Comparison of ENCODE assay signal across 10 cellular contexts in the genomic region with DNA sequence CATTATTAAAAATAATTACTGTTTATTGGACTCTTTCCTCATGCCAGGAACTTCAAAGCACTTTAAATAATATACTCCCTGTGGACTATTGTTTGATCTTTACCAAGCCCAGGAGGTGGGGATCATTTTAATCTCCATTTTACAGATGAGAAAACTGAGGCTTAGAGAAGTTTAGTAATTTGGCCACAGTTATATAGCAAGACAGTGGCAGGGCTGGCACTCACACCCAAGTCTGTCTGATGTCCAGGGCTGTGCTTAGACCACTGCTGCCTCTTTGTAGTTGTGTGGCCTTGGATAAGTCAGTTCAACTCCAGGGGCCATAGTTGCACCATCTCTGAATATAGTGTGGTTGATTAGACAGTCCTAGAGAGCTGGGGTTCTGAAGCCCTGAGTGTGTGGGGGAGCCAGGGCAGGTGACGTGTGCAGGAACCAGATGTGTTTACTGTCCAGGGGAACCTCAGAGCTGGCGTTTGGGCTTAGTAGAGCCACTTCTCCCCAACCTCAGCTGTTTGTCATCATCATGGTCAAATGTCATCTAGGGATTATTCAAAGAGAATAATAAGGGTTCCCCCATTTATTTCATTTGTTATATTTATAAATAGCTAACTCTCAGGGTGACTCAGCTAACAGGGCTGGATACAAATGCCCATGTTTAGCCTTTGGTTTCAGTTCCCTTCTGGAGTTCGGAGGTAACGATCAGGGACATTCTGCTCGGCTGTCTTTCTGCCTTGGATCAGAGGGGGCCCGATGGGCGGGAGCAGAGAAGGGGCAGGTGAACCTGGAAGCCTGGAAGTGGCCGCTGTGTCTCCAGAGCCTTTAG.
DNase-seq lines count a peak whose midpoint lies in the region; ATAC-seq and TF ChIP-seq lines count a peak whose summit lies in the region.
"Had no signal": no experiment of that assay in that cellular context is flagged by ENCODE, and none has a peak within 500 bp of the region (broad histone marks: within the 10 kb centered on the region; RNA-seq: fewer than 3 reads in every experiment).

No MANE protein-coding gene starts in this region.

- H3K27me3 ChIP-seq in OCI-LY1 (ENCODE audit: insufficient read depth, low read length) (no peaks in the 10 kb centered on the region), stomach smooth muscle (ENCODE audit: control insufficient read depth in 1 of 2, insufficient read depth in 2 of 2, low read length in 2 of 2) (no peaks in the 10 kb centered on the region)

- no peaks in the 10 kb centered on the region for H3K9me2 ChIP-seq in OCI-LY1 (ENCODE audit: low read depth, low read length)

- H2AFZ ChIP-seq in OCI-LY1 (ENCODE audit: low read length) = no peak overlapping the region

- no peak overlapping the region for H3K4me3 ChIP-seq in OCI-LY1 (ENCODE audit: low read depth, low read length, poor library complexity, severe bottlenecking)
- H3K4me3 ChIP-seq in stomach smooth muscle (ENCODE audit: low read length in 2 of 2) = peak overlapping the region; percentile 41 to 64

- intact Hi-C loops in posterior vena cava (cut with DNase I) = loop anchor here in 1 of 2 donors (5.0 kb wide), 1 partner anchor 533 kb away; no protein-coding TSS in a partner anchor

- H3K9ac ChIP-seq in OCI-LY1 (ENCODE audit: low read length) = no peak overlapping the region
- H3K9ac ChIP-seq in stomach smooth muscle (ENCODE audit: low read length in 2 of 2) = peak overlapping the region; percentile 59 to 62

- H3F3A ChIP-seq in OCI-LY1 (ENCODE audit: insufficient read depth, low read length) = no peaks in the 10 kb centered on the region

- H3K79me2 ChIP-seq in OCI-LY1 (ENCODE audit: insufficient read depth, low read length) = no peaks in the 10 kb centered on the region

- DNase-seq in SKM-1 treated with dmso at 0.1 percent for 144 hours (lab: John Stamatoyannopoulos, UW; ENCODE audit: unreplicated experiment) (peak; percentile 16), SKM-1 (lab: John Stamatoyannopoulos, UW; ENCODE audit: unreplicated experiment) (no peak), middle frontal gyrus (ENCODE audit: extremely low spot score, low spot score) (no peak), posterior vena cava (ENCODE audit: low spot score) (no peak)
- no peak for DNase-seq in activated naive CD4-positive, alpha-beta T cell treated with Interleukin-2 at 50 U/mL for 16 hours
- DNase-seq: NCI-H82 had no signal

- peak; percentile 79 for ATAC-seq in HG02938 (IDR thresholded peaks at IDR 0.05; ENCODE audit: unreplicated experiment)

- H3K9me3 ChIP-seq in OCI-LY1 (ENCODE audit: low read length) = no peaks in the 10 kb centered on the region
- no peaks in the 10 kb centered on the region for H3K9me3 ChIP-seq in stomach smooth muscle (ENCODE audit: control insufficient read depth in 2 of 2, low read length in 2 of 2)

- H3K36me3 ChIP-seq in OCI-LY1 (ENCODE audit: insufficient read depth, low read length) = peaks cover 17% of the 10 kb centered on the region
- peaks cover 0 to 11% of the 10 kb centered on the region in 2 donors for H3K36me3 ChIP-seq in stomach smooth muscle (ENCODE audit: control insufficient read depth in 2 of 2, insufficient read depth in 2 of 2, low read length in 2 of 2)

- peak overlapping the region; percentile 15 for H3K27ac ChIP-seq in OCI-LY1 (ENCODE audit: low read depth, low read length, poor library complexity, severe bottlenecking)
- peak overlapping the region; percentile 11 for H3K27ac ChIP-seq in stomach smooth muscle (ENCODE audit: low read length)
- H3K27ac ChIP-seq: 22Rv1 had no signal

- no peak for TF ChIP-seq CTCF in OCI-LY1 (IDR thresholded peaks at IDR 0.05; ENCODE audit: low read length)

- no peak overlapping the region; the same call in 1 of the 2 replicates for H3K4me2 ChIP-seq in OCI-LY1 (ENCODE audit: low read length)

- H4K20me1 ChIP-seq in OCI-LY1 (ENCODE audit: insufficient read depth, low read length) = no peaks in the 10 kb centered on the region

- H3K4me1 ChIP-seq in OCI-LY1 (ENCODE audit: insufficient read depth, low read length, severe bottlenecking) = peaks cover 9% of the 10 kb centered on the region
- peaks cover 15% of the 10 kb centered on the region for H3K4me1 ChIP-seq in stomach smooth muscle (ENCODE audit: control insufficient read depth, insufficient read depth, low read length)
